Comparison of ENCODE assay signal across 11 cellular contexts in the genomic region with DNA sequence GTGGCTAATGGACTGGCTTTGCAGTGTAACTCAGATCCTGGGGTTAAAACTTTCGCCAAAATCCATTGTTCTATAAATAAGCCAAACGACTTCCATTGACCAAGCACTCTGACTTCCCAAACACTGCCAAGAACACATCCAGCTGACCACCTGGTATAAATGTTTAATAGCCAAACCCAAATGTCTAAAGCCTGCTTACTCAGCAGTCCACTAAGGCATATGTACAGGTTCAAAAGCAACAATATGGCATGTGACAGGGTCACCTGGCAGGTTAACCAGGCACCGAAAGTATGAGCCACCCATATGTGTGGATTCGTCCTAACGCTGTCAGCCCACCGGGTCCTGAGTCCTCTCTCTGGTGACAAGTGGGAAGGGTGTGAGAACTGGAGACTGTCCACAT. TPM values are rescaled to one million over a fixed set of nuclear protein-coding genes. Genes with fewer than 3 reads are reported as not detected.
DNase-seq lines count a peak whose midpoint lies in the region; ATAC-seq and TF ChIP-seq lines count a peak whose summit lies in the region.
"Had no signal": no experiment of that assay in that cellular context is flagged by ENCODE, and none has a peak within 500 bp of the region (broad histone marks: within the 10 kb centered on the region; RNA-seq: fewer than 3 reads in every experiment).

No MANE protein-coding gene starts in this region.

- POLR2A ChIA-PET in A673 (lab: Charles Lee; ENCODE audit: low non-redundant PET) = interaction anchor here (0.7 kb wide), 1 partner anchor 96 kb away, joined by 4 read pairs; no protein-coding TSS in a partner anchor
- POLR2A ChIA-PET in MCF 10A (lab: Yijun Ruan, JAX) = interaction anchor here (0.6 to 2.2 kb wide), 5 partner anchors 21 to 76 kb away, joined by 3 to 9 read pairs (median 4); no protein-coding TSS in a partner anchor
- POLR2A ChIA-PET in naive thymus-derived CD8-positive, alpha-beta T cell (lab: Charles Lee) = interaction anchor here (0.6 to 6.7 kb wide), 5 partner anchors 9 to 1815 kb away, joined by 3 to 50 read pairs (median 3); a partner anchor contains a TSS

- H3K9me3 ChIP-seq in A673 (ENCODE audit: low read depth, low read length, poor library complexity, severe bottlenecking) (no peaks in the 10 kb centered on the region), tibial nerve (no peaks in the 10 kb centered on the region)

- TF ChIP-seq EP300 in tibial nerve (IDR thresholded peaks at IDR 0.05) = no peak

- H3K27me3 Mint-ChIP-seq in IgD-negative memory B cell (peaks cover 5% of the 10 kb centered on the region), MCF 10A (ENCODE audit: insufficient read depth, unreplicated experiment) (no peaks in the 10 kb centered on the region)
- H3K27me3 Mint-ChIP-seq in naive thymus-derived CD8-positive, alpha-beta T cell = no peaks in the 10 kb centered on the region

- BruUV-seq in A673 (replicated peaks; lab: Mats Ljungman, UMichigan) (TSS peak; percentile 18), MCF 10A (replicated peaks; lab: Mats Ljungman, UMichigan) (TSS peak; percentile 23)

- no peak for TF ChIP-seq POLR2A in tibial nerve (IDR thresholded peaks at IDR 0.05)

- peaks cover 5% of the 10 kb centered on the region for H3K36me3 Mint-ChIP-seq in IgD-negative memory B cell
- H3K36me3 Mint-ChIP-seq in MCF 10A (ENCODE audit: insufficient read depth, unreplicated experiment) = peaks cover 68% of the 10 kb centered on the region
- peaks cover 5 to 54% (median 6%) of the 10 kb centered on the region in 3 donors for H3K36me3 Mint-ChIP-seq in naive thymus-derived CD8-positive, alpha-beta T cell

- intact Hi-C loops in A673 (cut with micrococcal nuclease; ENCODE audit: unreplicated experiment) = no loop called here
- intact Hi-C loops in MCF 10A (cut with micrococcal nuclease) = no loop called here

- H3K4me3 ChIP-seq in A673 (ENCODE audit: low read depth, low read length, poor library complexity, severe bottlenecking) = no peak overlapping the region
- no peak overlapping the region for H3K4me3 ChIP-seq in tibial nerve

- H3K27ac Mint-ChIP-seq in IgD-negative memory B cell (peak overlapping the region in 2 of 3 donors; percentile 90 to 94), MCF 10A (ENCODE audit: low read depth, unreplicated experiment) (no peak overlapping the region)
- H3K27ac Mint-ChIP-seq in naive thymus-derived CD8-positive, alpha-beta T cell = peak overlapping the region; percentile 86 to 99 (median 93)

- WGBS in tibial nerve, 2 donors = 80 to 86% methylated on average over 6 of the region's 6 CpGs

- no peak for TF ChIP-seq CTCF in A673 (conservative IDR thresholded peaks at IDR 0.05; ENCODE audit: low read depth, low read length)
- no peak for TF ChIP-seq CTCF in MCF 10A (IDR thresholded peaks at IDR 0.05; ENCODE audit: unreplicated experiment)
- no peak for TF ChIP-seq CTCF in tibial nerve (IDR thresholded peaks at IDR 0.05)

- DNase-seq in A673 (ENCODE audit: low spot score) (no peak), MCF 10A (ENCODE audit: unreplicated experiment) (no peak), tibial nerve (ENCODE audit: low spot score in 2 of 2) (no peak), NCI-H446 (lab: John Stamatoyannopoulos, UW) (no peak)
- no peak for DNase-seq in naive thymus-derived CD8-positive, alpha-beta T cell
- DNase-seq in effector CD4-positive, alpha-beta T cell = no peak
- DNase-seq: activated gamma-delta T cell, NCI-H1105 had no signal

- H3K36me3 ChIP-seq in A673 (ENCODE audit: insufficient read depth, low read length, poor library complexity, severe bottlenecking) = peaks cover 46% of the 10 kb centered on the region
- H3K36me3 ChIP-seq in tibial nerve = peaks cover 0 to 26% (median 10%) of the 10 kb centered on the region in 3 donors

- H3K4me1 Mint-ChIP-seq in IgD-negative memory B cell (peaks cover 31 to 43% (median 35%) of the 10 kb centered on the region in 3 donors), MCF 10A (ENCODE audit: insufficient read depth, unreplicated experiment) (peaks cover 35% of the 10 kb centered on the region)
- peaks cover 30 to 66% (median 63%) of the 10 kb centered on the region in 4 donors for H3K4me1 Mint-ChIP-seq in naive thymus-derived CD8-positive, alpha-beta T cell

- H3K27me3 ChIP-seq in A673 (replicated peaks; ENCODE audit: insufficient read depth, low read depth, low read length, poor library complexity) (no peaks in the 10 kb centered on the region), tibial nerve (no peaks in the 10 kb centered on the region)

- H3K27ac ChIP-seq in A673 (ENCODE audit: low read depth, low read length, poor library complexity, severe bottlenecking) = no peak overlapping the region
- H3K27ac ChIP-seq in tibial nerve = peak overlapping the region in 1 of 4 donors; percentile 94

- H3K4me1 ChIP-seq in A673 (ENCODE audit: insufficient read depth, low read length, poor library complexity, severe bottlenecking) (peaks cover 10% of the 10 kb centered on the region), tibial nerve (peaks cover 0 to 78% (median 61%) of the 10 kb centered on the region in 4 donors)

- H3K4me3 Mint-ChIP-seq in IgD-negative memory B cell (peak overlapping the region; percentile 75 to 94 (median 80)), MCF 10A (ENCODE audit: unreplicated experiment) (peak overlapping the region; percentile 77)
- H3K4me3 Mint-ChIP-seq in naive thymus-derived CD8-positive, alpha-beta T cell = peak overlapping the region; percentile 79 to 99 (median 96)

- no peak for ATAC-seq in naive thymus-derived CD8-positive, alpha-beta T cell
- no peak for ATAC-seq in HG03039 (IDR thresholded peaks at IDR 0.05; ENCODE audit: unreplicated experiment)

- no peaks in the 10 kb centered on the region for H3K9me3 Mint-ChIP-seq in IgD-negative memory B cell
- no peaks in the 10 kb centered on the region for H3K9me3 Mint-ChIP-seq in MCF 10A (ENCODE audit: unreplicated experiment)
- H3K9me3 Mint-ChIP-seq in naive thymus-derived CD8-positive, alpha-beta T cell = no peaks in the 10 kb centered on the region

- CTCF ChIA-PET in A673 (lab: Charles Lee) = no interaction called here
- CTCF ChIA-PET in MCF 10A (lab: Yijun Ruan, JAX) = no interaction called here

RNA-seq across cellular contexts. Expression of a gene that starts 2.1 kb away (rescaled TPM):
- 139 and 150 TPM in 2 replicates for total RNA-seq in A673 (2021)
- 78.3 TPM for polyA plus RNA-seq in IgD-negative memory B cell
- 191 and 193 TPM in 2 replicates for total RNA-seq in MCF 10A (2022)
- total RNA-seq in naive thymus-derived CD8-positive, alpha-beta T cell = 100 to 1,000 TPM; 184 to 201 TPM
- 10 to 100 TPM; 47.6 to 72.1 (median 48.6) TPM for polyA plus RNA-seq in naive thymus-derived CD8-positive, alpha-beta T cell
- 100 to 1,000 TPM in 3 of 4 donors, 10 to 100 TPM in 1; 93.9 to 160 (median 124) TPM for total RNA-seq in tibial nerve

RNA-seq across cellular contexts. Expression of a gene that starts 42.6 kb away (rescaled TPM):
- total RNA-seq in A673 (2021) (0.97 and 2.8 TPM in 2 replicates), MCF 10A (2022) (268 and 350 TPM in 2 replicates), tibial nerve (10 to 100 TPM; 10.5 to 36.0 (median 21.4) TPM)
- 3.7 TPM for polyA plus RNA-seq in IgD-negative memory B cell
- total RNA-seq in naive thymus-derived CD8-positive, alpha-beta T cell = 10 to 100 TPM; 10.1 to 11.6 TPM
- 1 to 10 TPM in 2 of 3 donors, under 1 TPM in 1; 0.91 to 1.5 (median 1.0) TPM for polyA plus RNA-seq in naive thymus-derived CD8-positive, alpha-beta T cell

RNA-seq across cellular contexts. Expression of a gene that starts 46.0 kb away (rescaled TPM):
- total RNA-seq in A673 (2021) (not detected in 2 replicates), MCF 10A (2022) (0.63 and 0.71 TPM in 2 replicates), tibial nerve (under 1 TPM in 2 of 4 donors, not detected in 2; 0.63 to 0.90 TPM)
- polyA plus RNA-seq in IgD-negative memory B cell = 4.4 TPM
- 10 to 100 TPM; 66.9 to 67.8 TPM for total RNA-seq in naive thymus-derived CD8-positive, alpha-beta T cell
- polyA plus RNA-seq in naive thymus-derived CD8-positive, alpha-beta T cell = 100 to 1,000 TPM; 166 to 233 (median 205) TPM
- total RNA-seq: SK-MEL-5 had no signal

RNA-seq across cellular contexts. Expression of a gene that starts 58.8 kb away (rescaled TPM):
- total RNA-seq in A673 (2021) = 43.6 and 58.8 TPM in 2 replicates
- polyA plus RNA-seq in IgD-negative memory B cell = 34.1 TPM
- 86.8 and 87.3 TPM in 2 replicates for total RNA-seq in MCF 10A (2022)
- total RNA-seq in naive thymus-derived CD8-positive, alpha-beta T cell = 10 to 100 TPM; 72.9 to 80.0 TPM
- 10 to 100 TPM; 39.6 to 53.5 (median 42.4) TPM for polyA plus RNA-seq in naive thymus-derived CD8-positive, alpha-beta T cell
- total RNA-seq in tibial nerve = 10 to 100 TPM; 33.5 to 91.2 (median 47.9) TPM

Comparison
In these comparisons a context has a peak if more than half of its experiments do, and no peak if none do; other contexts are left out.
1. RNA of a gene that starts 46.0 kb away (total RNA-seq): 66.9 to 67.8 TPM in naive thymus-derived CD8-positive, alpha-beta T cell; 0.63 to 0.71 TPM in MCF 10A, 0.63 to 0.90 TPM in tibial nerve and not detected in A673; every median in the first group is over 10 times any median in the second.
2. Peak in every context shown above with its lines, with median percentiles within 50 percentile points of each other: H3K4me3 Mint-ChIP-seq.